ENCODE assay signal across 8 cellular contexts in the genomic region with DNA sequence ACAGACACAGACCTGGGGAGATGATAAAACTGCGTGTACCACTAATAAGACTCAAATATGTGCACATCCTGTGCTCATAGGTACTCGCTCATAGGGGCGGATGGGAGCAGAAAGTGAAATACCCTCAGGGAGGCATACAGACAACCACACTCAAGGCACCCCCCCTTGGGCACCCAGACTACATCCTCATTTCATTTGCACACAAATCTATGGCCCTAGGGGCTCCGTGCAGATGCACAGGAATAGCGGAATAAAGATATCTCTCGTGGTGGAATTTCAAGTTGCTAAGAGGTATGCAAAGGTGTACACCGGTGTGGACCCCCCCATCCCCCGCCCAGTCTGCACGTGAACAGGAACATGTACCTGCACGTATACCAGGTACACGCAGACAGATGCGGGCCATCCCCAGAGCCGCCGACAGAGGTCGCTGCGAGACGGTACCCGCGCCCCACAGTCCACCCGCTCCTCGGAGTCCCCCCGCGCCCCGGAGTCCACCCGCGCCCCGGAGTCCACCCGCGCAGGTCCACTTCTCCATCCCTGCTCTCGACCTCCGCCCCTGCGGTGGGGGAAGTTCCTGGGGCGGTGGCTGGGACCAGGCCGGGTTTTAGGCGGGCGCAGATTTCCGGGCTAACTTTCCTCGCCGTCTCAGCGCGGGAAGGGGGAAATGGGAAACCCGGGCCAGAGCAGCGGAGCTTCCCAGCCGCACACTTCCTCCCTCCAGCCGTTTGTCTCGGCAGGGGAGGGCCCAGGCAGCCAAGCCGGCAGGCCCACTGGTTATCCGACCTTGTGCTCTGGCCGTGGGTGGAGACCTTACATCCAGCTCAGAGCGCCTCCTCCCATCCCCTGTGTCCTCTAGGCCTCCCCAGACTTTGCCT. TPM values are rescaled to one million over a fixed set of nuclear protein-coding genes. Genes with fewer than 3 reads are reported as not detected.
DNase-seq lines count a peak whose midpoint lies in the region; ATAC-seq and TF ChIP-seq lines count a peak whose summit lies in the region.

No MANE protein-coding gene starts in this region.

- H3K79me2 ChIP-seq in SK-N-SH (ENCODE audit: insufficient read depth) = no peaks in the 10 kb centered on the region

- peaks cover 11% of the 10 kb centered on the region for H3K4me1 Mint-ChIP-seq in activated naive CD4-positive, alpha-beta T cell treated with anti-CD3 and anti-CD28 coated beads for 36 hours (ENCODE audit: low read depth)

- ATAC-seq in GM18868 (IDR thresholded peaks at IDR 0.05; ENCODE audit: unreplicated experiment) = peak; percentile 52
- peak; percentile 75 for ATAC-seq in HG03342 (IDR thresholded peaks at IDR 0.05; ENCODE audit: unreplicated experiment)
- no peak for ATAC-seq in GM19467 (IDR thresholded peaks at IDR 0.05; ENCODE audit: unreplicated experiment)

- no peak for TF ChIP-seq EP300 in SK-N-SH (IDR thresholded peaks at IDR 0.05; ENCODE audit: borderline replicate concordance in 1 of 2, low read depth in 1 of 2, low read length in 1 of 2)

- peak overlapping the region; percentile 52 for H3K4me3 Mint-ChIP-seq in activated naive CD4-positive, alpha-beta T cell treated with anti-CD3 and anti-CD28 coated beads for 36 hours

- H3K9me3 ChIP-seq in AG04450 (ENCODE audit: control insufficient read depth, insufficient read depth, low read length) (no peaks in the 10 kb centered on the region; the same call in 1 of the 2 replicates), SK-N-SH (no peaks in the 10 kb centered on the region)

- 13% methylated on average over 24 of the region's 50 CpGs for WGBS in SK-N-SH (ENCODE audit: low lambda C conversion rate)

- no peaks in the 10 kb centered on the region for H3F3A ChIP-seq in SK-N-SH (replicated peaks; ENCODE audit: insufficient read depth)

- H3K36me3 Mint-ChIP-seq in activated naive CD4-positive, alpha-beta T cell treated with anti-CD3 and anti-CD28 coated beads for 36 hours (ENCODE audit: low read depth) = no peaks in the 10 kb centered on the region

- H3K4me2 ChIP-seq in SK-N-SH = peak overlapping the region; percentile 74

- TF ChIP-seq RAD21 in SK-N-SH (IDR thresholded peaks at IDR 0.05; ENCODE audit: low read length) = peak; percentile 44

- H3K27me3 Mint-ChIP-seq in activated naive CD4-positive, alpha-beta T cell treated with anti-CD3 and anti-CD28 coated beads for 36 hours (ENCODE audit: low read depth) = no peaks in the 10 kb centered on the region

- no peak overlapping the region for H3K27ac Mint-ChIP-seq in activated naive CD4-positive, alpha-beta T cell treated with anti-CD3 and anti-CD28 coated beads for 36 hours

- DNase-seq in AG04450 (ENCODE audit: low read depth, low spot score) (no peak), SK-N-SH (peak; percentile 86), cardiac septum (ENCODE audit: low spot score) (peak; percentile 85)
- peak; percentile 79 for DNase-seq in activated naive CD4-positive, alpha-beta T cell treated with anti-CD3 and anti-CD28 coated beads for 36 hours

- peaks cover 0 to 7% of the 10 kb centered on the region in 2 experiments; a peak in 1 of 4 replicates for H3K4me1 ChIP-seq in SK-N-SH (ENCODE audit: control insufficient read depth in 1 of 2, insufficient read depth in 2 of 2, low read depth in 1 of 2, low read length in 1 of 2)
- no peaks in the 10 kb centered on the region for H3K4me1 ChIP-seq in rectal smooth muscle tissue (ENCODE audit: control insufficient read depth, insufficient read depth, low read length)

- H3K36me3 ChIP-seq in SK-N-SH (replicated peaks in 1 of 2; ENCODE audit: control insufficient read depth in 1 of 2, insufficient read depth in 2 of 2, low read length in 1 of 2) (no peaks in the 10 kb centered on the region), rectal smooth muscle tissue (ENCODE audit: control insufficient read depth, insufficient read depth, low read length) (no peaks in the 10 kb centered on the region)

- H3K9ac ChIP-seq in SK-N-SH = peak overlapping the region; percentile 61; the same call in 1 of the 2 replicates
- no peak overlapping the region for H3K9ac ChIP-seq in rectal smooth muscle tissue (ENCODE audit: low read length)

- H3K9me2 ChIP-seq in SK-N-SH = no peaks in the 10 kb centered on the region

- POLR2A ChIA-PET in AG04450 (lab: Yijun Ruan, JAX) (no interaction called here), SK-N-SH (lab: Yijun Ruan, JAX) (no interaction called here)

- H3K9me3 Mint-ChIP-seq in activated naive CD4-positive, alpha-beta T cell treated with anti-CD3 and anti-CD28 coated beads for 36 hours = no peaks in the 10 kb centered on the region

- H3K27me3 ChIP-seq in AG04450 (ENCODE audit: control insufficient read depth, insufficient read depth, low read length) = no peaks in the 10 kb centered on the region
- H3K27me3 ChIP-seq in SK-N-SH (ENCODE audit: insufficient read depth) = no peaks in the 10 kb centered on the region
- no peaks in the 10 kb centered on the region for H3K27me3 ChIP-seq in rectal smooth muscle tissue (ENCODE audit: control insufficient read depth, insufficient read depth, low read length)

- intact Hi-C loops in activated naive CD4-positive, alpha-beta T cell treated with anti-CD3 and anti-CD28 coated beads for 36 hours (cut with micrococcal nuclease) = loop anchor here (1.0 to 5.0 kb wide), 7 partner anchors 111 to 676 kb away; a partner anchor contains a TSS
- intact Hi-C loops in cardiac septum (cut with DNase I) = loop anchor here (5.0 to 10.0 kb wide), 2 partner anchors 183 to 656 kb away; no protein-coding TSS in a partner anchor

- H3K27ac ChIP-seq in AG04450 (ENCODE audit: low read depth, low read length) (no peak overlapping the region), SK-N-SH (ENCODE audit: low read depth in 2 of 2, low read length in 1 of 2) (no peak overlapping the region), rectal smooth muscle tissue (ENCODE audit: low read depth, low read length) (no peak overlapping the region)

- TF ChIP-seq CTCF in AG04450 (IDR thresholded peaks at IDR 0.05; ENCODE audit: low read depth, low read length) (peak; percentile 70), SK-N-SH (IDR thresholded peaks at IDR 0.05) (peak; percentile 83)

- H4K20me1 ChIP-seq in SK-N-SH (ENCODE audit: insufficient read depth) = no peaks in the 10 kb centered on the region

- peak overlapping the region; percentile 87 for H2AFZ ChIP-seq in SK-N-SH (ENCODE audit: low read depth)

- H3K4me3 ChIP-seq in AG04450 (ENCODE audit: low read depth, low read length) = peak overlapping the region; percentile 49
- peak overlapping the region; percentile 54 to 63 for H3K4me3 ChIP-seq in SK-N-SH (ENCODE audit: low read depth in 2 of 2, low read length in 1 of 2)
- H3K4me3 ChIP-seq in rectal smooth muscle tissue (ENCODE audit: low read length) = peak overlapping the region; percentile 37

- CTCF ChIA-PET in AG04450 (lab: Charles Lee) = interaction anchor here (0.6 to 1.9 kb wide), 8 partner anchors 10 to 708 kb away, joined by 3 to 7 read pairs (median 4); no protein-coding TSS in a partner anchor
- CTCF ChIA-PET in SK-N-SH (lab: Yijun Ruan, JAX) = interaction anchor here (0.6 to 4.7 kb wide), 9 partner anchors 10 to 410 kb away, joined by 3 to 41 read pairs (median 4); no protein-coding TSS in a partner anchor
- CTCF ChIA-PET in activated naive CD4-positive, alpha-beta T cell treated with anti-CD3 and anti-CD28 coated beads for 36 hours (lab: Charles Lee) = interaction anchor here (0.6 to 1.5 kb wide), 6 partner anchors 14 to 482 kb away, joined by 3 to 4 read pairs (median 3); no protein-coding TSS in a partner anchor

TF ChIP-seq in SK-N-SH, 30 proteins besides CTCF, POLR2A, EP300 and RAD21:
- TF ChIP-seq RXRA (IDR thresholded peaks at IDR 0.05; ENCODE audit: borderline replicate concordance, low read depth) = no peak
- TF ChIP-seq, protein P1, sequence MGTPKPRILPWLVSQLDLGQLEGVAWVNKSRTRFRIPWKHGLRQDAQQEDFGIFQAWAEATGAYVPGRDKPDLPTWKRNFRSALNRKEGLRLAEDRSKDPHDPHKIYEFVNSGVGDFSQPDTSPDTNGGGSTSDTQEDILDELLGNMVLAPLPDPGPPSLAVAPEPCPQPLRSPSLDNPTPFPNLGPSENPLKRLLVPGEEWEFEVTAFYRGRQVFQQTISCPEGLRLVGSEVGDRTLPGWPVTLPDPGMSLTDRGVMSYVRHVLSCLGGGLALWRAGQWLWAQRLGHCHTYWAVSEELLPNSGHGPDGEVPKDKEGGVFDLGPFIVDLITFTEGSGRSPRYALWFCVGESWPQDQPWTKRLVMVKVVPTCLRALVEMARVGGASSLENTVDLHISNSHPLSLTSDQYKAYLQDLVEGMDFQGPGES (IDR thresholded peaks at IDR 0.05; ENCODE audit: low read depth, low read length) = no peak
- TF ChIP-seq SMC3 (IDR thresholded peaks at IDR 0.05; ENCODE audit: low read depth, low read length) = peak; percentile 27; the same call in 1 of the 2 replicates
- TF ChIP-seq, protein P2, sequence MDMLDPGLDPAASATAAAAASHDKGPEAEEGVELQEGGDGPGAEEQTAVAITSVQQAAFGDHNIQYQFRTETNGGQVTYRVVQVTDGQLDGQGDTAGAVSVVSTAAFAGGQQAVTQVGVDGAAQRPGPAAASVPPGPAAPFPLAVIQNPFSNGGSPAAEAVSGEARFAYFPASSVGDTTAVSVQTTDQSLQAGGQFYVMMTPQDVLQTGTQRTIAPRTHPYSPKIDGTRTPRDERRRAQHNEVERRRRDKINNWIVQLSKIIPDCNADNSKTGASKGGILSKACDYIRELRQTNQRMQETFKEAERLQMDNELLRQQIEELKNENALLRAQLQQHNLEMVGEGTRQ (IDR thresholded peaks at IDR 0.05; ENCODE audit: borderline replicate concordance, low read depth, low read length) = no peak
- TF ChIP-seq POLR2AphosphoS5 (IDR thresholded peaks at IDR 0.05; ENCODE audit: low read depth, low read length) = no peak
TF ChIP-seq in SK-N-SH: peak in this region for 1.

RNA-seq across cellular contexts. Expression of a gene that starts 1.0 kb away (rescaled TPM):
- polyA plus RNA-seq in AG04450 (2011; rRNA removed) (0.02 TPM in 1 of 2 replicates, not detected in the other), SK-N-SH (2012; rRNA removed) (not detected in 2 replicates)
- not detected in 2 replicates for polyA minus RNA-seq in AG04450 (2011; rRNA and poly(A)+ RNA removed)
- polyA plus RNA-seq in SK-N-SH (2012; cell fraction: cytosol; rRNA removed) = 0.01 TPM in 1 of 2 replicates, not detected in the other
- polyA plus RNA-seq in SK-N-SH (2012; cell fraction: nucleus; rRNA removed) = 0.02 TPM in 1 of 2 replicates, not detected in the other
- not detected for total RNA-seq in activated naive CD4-positive, alpha-beta T cell treated with anti-CD3 and anti-CD28 coated beads for 36 hours
- total RNA-seq in cardiac septum = not detected
